Comparison of ENCODE assay signal across 1 cellular context in the genomic region with DNA sequence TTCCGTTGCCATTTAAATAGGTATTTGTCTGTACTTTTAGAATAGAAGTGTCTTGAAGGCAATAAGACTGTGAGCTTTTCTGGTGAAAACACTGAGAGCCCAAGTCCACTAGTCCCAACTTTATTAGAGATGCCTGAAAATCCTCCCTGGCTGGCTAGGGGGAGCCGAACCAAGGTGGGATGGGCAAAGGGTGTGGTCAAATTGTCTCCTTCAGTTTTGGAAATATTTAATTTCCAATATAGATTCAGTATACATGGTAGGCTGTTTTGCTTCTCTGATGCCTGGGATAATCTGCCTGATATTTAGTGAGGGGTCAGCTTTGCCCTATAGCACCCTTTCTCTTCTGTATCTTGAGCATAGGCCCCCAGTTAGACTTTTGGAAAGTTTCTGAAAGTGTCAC.
TF ChIP-seq lines count a peak whose summit lies in the region.

No MANE protein-coding gene starts in this region.

TF ChIP-seq in GM23338, 12 proteins besides CTCF, POLR2A, EP300 and RAD21 (continued from another document):
- TF ChIP-seq, protein P1, sequence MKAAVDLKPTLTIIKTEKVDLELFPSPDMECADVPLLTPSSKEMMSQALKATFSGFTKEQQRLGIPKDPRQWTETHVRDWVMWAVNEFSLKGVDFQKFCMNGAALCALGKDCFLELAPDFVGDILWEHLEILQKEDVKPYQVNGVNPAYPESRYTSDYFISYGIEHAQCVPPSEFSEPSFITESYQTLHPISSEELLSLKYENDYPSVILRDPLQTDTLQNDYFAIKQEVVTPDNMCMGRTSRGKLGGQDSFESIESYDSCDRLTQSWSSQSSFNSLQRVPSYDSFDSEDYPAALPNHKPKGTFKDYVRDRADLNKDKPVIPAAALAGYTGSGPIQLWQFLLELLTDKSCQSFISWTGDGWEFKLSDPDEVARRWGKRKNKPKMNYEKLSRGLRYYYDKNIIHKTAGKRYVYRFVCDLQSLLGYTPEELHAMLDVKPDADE (IDR thresholded peaks at IDR 0.05) = no peak
- TF ChIP-seq NANOG (IDR thresholded peaks at IDR 0.05; ENCODE audit: borderline replicate concordance) = no peak
- no peak for TF ChIP-seq POLR2AphosphoS5 (IDR thresholded peaks at IDR 0.05; ENCODE audit: low read depth)
- TF ChIP-seq EZH2phosphoT487 (IDR thresholded peaks at IDR 0.05; ENCODE audit: unreplicated experiment) = no peak
- TF ChIP-seq CREB1 (CRISPR knock-in tag; IDR thresholded peaks at IDR 0.05; ENCODE audit: low read depth) = no peak
- TF ChIP-seq, protein P2, sequence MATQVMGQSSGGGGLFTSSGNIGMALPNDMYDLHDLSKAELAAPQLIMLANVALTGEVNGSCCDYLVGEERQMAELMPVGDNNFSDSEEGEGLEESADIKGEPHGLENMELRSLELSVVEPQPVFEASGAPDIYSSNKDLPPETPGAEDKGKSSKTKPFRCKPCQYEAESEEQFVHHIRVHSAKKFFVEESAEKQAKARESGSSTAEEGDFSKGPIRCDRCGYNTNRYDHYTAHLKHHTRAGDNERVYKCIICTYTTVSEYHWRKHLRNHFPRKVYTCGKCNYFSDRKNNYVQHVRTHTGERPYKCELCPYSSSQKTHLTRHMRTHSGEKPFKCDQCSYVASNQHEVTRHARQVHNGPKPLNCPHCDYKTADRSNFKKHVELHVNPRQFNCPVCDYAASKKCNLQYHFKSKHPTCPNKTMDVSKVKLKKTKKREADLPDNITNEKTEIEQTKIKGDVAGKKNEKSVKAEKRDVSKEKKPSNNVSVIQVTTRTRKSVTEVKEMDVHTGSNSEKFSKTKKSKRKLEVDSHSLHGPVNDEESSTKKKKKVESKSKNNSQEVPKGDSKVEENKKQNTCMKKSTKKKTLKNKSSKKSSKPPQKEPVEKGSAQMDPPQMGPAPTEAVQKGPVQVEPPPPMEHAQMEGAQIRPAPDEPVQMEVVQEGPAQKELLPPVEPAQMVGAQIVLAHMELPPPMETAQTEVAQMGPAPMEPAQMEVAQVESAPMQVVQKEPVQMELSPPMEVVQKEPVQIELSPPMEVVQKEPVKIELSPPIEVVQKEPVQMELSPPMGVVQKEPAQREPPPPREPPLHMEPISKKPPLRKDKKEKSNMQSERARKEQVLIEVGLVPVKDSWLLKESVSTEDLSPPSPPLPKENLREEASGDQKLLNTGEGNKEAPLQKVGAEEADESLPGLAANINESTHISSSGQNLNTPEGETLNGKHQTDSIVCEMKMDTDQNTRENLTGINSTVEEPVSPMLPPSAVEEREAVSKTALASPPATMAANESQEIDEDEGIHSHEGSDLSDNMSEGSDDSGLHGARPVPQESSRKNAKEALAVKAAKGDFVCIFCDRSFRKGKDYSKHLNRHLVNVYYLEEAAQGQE (IDR thresholded peaks at IDR 0.05; ENCODE audit: unreplicated experiment) = no peak
- no peak for TF ChIP-seq ZNF331 (CRISPR knock-in tag; IDR thresholded peaks at IDR 0.05; ENCODE audit: low read depth)
- TF ChIP-seq EZH2 (IDR thresholded peaks at IDR 0.05; ENCODE audit: low read depth, unreplicated experiment) = no peak
- no peak for TF ChIP-seq ZNF462 (CRISPR knock-in tag; IDR thresholded peaks at IDR 0.05)
- TF ChIP-seq STAT1 (IDR thresholded peaks at IDR 0.05; ENCODE audit: unreplicated experiment) = no peak
- no peak for TF ChIP-seq JUNB (IDR thresholded peaks at IDR 0.05; ENCODE audit: unreplicated experiment)
